ENCODE assay signal across 1 cellular context in the genomic region with DNA sequence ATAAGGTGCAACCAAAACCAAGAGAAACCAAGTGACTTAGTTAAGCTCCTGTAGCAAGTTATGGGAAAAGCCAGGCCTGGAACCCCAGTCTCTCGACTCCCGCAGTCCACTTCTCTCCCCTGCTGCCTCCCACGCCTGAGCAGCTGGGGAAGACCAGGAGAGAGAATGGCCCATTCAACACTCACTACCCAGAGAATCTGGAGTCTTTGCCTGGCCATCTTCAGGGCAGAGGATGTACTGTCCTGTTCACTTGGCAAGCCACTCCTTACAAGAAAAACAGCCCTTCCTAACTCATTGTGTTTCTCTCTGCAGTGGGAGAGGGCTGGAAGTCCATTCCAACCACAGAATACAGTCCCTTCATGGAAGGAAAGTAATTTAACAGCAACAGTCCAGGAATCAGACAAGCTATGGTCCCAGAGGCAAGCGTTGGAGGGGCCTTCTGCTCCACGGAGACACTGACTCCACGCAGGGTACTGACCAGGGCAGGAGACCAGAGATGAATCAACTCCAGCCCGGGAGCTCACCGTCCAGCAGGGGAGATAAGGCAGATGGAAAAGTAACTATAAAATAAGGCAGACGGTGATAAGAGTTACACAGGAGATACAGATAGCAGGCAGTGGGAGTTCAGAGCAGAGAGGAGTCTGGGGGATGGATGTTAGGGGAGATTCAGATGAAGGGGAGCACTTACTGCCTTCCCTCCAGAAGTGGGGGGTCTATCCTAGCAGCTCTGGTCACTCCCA.
TF ChIP-seq lines count a peak whose summit lies in the region.

No MANE protein-coding gene starts in this region.

TF ChIP-seq in K562, 482 proteins besides CTCF, POLR2A, EP300 and RAD21 (continued from another document and continues in another):
- TF ChIP-seq ZNF766 (CRISPR knock-in tag; conservative IDR thresholded peaks at IDR 0.05) (0 out of 2 replicates have a peak, but pooled peaks have one; percentile 30), DPF2 (IDR thresholded peaks at IDR 0.05) (peak; percentile 93), GATAD2A (IDR thresholded peaks at IDR 0.05) (peak; percentile 65; the same call in 1 of the 2 replicates), ZNF263 (CRISPR knock-in tag; IDR thresholded peaks at IDR 0.05; ENCODE audit: borderline replicate concordance) (peak; percentile 56), ZNF436 (CRISPR knock-in tag; IDR thresholded peaks at IDR 0.05) (no peak), ZNF146 (CRISPR knock-in tag; IDR thresholded peaks at IDR 0.05; ENCODE audit: unreplicated experiment) (no peak), HNRNPLL (IDR thresholded peaks at IDR 0.05; ENCODE audit: low read depth, low read length, poor library complexity, severe bottlenecking) (no peak), ZNF699 (CRISPR knock-in tag; IDR thresholded peaks at IDR 0.05; ENCODE audit: insufficient replicate concordance) (no peak), DNMT1 (IDR thresholded peaks at IDR 0.05) (no peak), KHSRP (IDR thresholded peaks at IDR 0.05) (no peak), NFIC (IDR thresholded peaks at IDR 0.05) (peak; percentile 77), STAT5A (IDR thresholded peaks at IDR 0.05; ENCODE audit: borderline replicate concordance, low read length) (peak; percentile 65), SOX6 (IDR thresholded peaks at IDR 0.05) (peak; percentile 58; the same call in 1 of the 2 replicates), TEAD1 (CRISPR knock-in tag; IDR thresholded peaks at IDR 0.05) (peak in 1 of 2 experiments; percentile 15; a peak in 1 of 4 replicates), JUND (IDR thresholded peaks at IDR 0.05; ENCODE audit: borderline replicate concordance, low read depth, low read length) (peak; percentile 57), JUND (tag; IDR thresholded peaks at IDR 0.05; ENCODE audit: borderline replicate concordance, low read depth, low read length) (peak; percentile 58; the same call in 1 of the 3 replicates), NBN (IDR thresholded peaks at IDR 0.05; ENCODE audit: low read depth) (0 out of 2 replicates have a peak, but pooled peaks have one; percentile 62), ZNF12 (CRISPR knock-in tag; IDR thresholded peaks at IDR 0.05) (no peak), MECOM (CRISPR knock-in tag; IDR thresholded peaks at IDR 0.05) (peak; percentile 44; the same call in 1 of the 2 replicates), CBX2 (IDR thresholded peaks at IDR 0.05; ENCODE audit: insufficient read depth, low read length, poor library complexity, severe bottlenecking) (no peak), ATF7 (IDR thresholded peaks at IDR 0.05) (no peak), KLF6 (CRISPR knock-in tag; IDR thresholded peaks at IDR 0.05; ENCODE audit: borderline replicate concordance) (no peak), HDAC2 (IDR thresholded peaks at IDR 0.05) (peak; percentile 77), ERF (CRISPR knock-in tag; IDR thresholded peaks at IDR 0.05) (no peak), MTA2 (IDR thresholded peaks at IDR 0.05; ENCODE audit: low read depth) (peak; percentile 77), FOXA3 (CRISPR knock-in tag; conservative IDR thresholded peaks at IDR 0.05 in 1 of 2, IDR thresholded peaks at IDR 0.05 in 1 of 2) (no peak)
- TF ChIP-seq, protein P1, sequence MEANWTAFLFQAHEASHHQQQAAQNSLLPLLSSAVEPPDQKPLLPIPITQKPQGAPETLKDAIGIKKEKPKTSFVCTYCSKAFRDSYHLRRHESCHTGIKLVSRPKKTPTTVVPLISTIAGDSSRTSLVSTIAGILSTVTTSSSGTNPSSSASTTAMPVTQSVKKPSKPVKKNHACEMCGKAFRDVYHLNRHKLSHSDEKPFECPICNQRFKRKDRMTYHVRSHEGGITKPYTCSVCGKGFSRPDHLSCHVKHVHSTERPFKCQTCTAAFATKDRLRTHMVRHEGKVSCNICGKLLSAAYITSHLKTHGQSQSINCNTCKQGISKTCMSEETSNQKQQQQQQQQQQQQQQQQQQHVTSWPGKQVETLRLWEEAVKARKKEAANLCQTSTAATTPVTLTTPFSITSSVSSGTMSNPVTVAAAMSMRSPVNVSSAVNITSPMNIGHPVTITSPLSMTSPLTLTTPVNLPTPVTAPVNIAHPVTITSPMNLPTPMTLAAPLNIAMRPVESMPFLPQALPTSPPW (CRISPR knock-in tag; IDR thresholded peaks at IDR 0.05), result 0 out of 2 replicates have a peak, but pooled peaks have one; percentile 32
- TF ChIP-seq, protein P2, sequence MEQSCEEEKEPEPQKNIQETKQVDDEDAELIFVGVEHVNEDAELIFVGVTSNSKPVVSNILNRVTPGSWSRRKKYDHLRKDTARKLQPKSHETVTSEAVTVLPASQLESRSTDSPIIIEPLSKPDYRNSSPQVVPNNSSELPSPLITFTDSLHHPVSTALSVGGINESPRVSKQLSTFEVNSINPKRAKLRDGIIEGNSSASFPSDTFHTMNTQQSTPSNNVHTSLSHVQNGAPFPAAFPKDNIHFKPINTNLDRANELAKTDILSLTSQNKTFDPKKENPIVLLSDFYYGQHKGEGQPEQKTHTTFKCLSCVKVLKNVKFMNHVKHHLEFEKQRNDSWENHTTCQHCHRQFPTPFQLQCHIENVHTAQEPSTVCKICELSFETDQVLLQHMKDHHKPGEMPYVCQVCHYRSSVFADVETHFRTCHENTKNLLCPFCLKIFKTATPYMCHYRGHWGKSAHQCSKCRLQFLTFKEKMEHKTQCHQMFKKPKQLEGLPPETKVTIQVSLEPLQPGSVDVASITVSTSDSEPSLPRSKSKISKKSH (CRISPR knock-in tag; IDR thresholded peaks at IDR 0.05), result no peak
- TF ChIP-seq, protein P3, sequence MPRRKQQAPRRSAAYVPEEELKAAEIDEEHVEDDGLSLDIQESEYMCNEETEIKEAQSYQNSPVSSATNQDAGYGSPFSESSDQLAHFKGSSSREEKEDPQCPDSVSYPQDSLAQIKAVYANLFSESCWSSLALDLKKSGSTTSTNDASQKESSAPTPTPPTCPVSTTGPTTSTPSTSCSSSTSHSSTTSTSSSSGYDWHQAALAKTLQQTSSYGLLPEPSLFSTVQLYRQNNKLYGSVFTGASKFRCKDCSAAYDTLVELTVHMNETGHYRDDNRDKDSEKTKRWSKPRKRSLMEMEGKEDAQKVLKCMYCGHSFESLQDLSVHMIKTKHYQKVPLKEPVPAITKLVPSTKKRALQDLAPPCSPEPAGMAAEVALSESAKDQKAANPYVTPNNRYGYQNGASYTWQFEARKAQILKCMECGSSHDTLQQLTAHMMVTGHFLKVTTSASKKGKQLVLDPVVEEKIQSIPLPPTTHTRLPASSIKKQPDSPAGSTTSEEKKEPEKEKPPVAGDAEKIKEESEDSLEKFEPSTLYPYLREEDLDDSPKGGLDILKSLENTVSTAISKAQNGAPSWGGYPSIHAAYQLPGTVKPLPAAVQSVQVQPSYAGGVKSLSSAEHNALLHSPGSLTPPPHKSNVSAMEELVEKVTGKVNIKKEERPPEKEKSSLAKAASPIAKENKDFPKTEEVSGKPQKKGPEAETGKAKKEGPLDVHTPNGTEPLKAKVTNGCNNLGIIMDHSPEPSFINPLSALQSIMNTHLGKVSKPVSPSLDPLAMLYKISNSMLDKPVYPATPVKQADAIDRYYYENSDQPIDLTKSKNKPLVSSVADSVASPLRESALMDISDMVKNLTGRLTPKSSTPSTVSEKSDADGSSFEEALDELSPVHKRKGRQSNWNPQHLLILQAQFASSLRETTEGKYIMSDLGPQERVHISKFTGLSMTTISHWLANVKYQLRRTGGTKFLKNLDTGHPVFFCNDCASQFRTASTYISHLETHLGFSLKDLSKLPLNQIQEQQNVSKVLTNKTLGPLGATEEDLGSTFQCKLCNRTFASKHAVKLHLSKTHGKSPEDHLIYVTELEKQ (CRISPR knock-in tag; IDR thresholded peaks at IDR 0.05), result no peak
- TF ChIP-seq, protein P4, sequence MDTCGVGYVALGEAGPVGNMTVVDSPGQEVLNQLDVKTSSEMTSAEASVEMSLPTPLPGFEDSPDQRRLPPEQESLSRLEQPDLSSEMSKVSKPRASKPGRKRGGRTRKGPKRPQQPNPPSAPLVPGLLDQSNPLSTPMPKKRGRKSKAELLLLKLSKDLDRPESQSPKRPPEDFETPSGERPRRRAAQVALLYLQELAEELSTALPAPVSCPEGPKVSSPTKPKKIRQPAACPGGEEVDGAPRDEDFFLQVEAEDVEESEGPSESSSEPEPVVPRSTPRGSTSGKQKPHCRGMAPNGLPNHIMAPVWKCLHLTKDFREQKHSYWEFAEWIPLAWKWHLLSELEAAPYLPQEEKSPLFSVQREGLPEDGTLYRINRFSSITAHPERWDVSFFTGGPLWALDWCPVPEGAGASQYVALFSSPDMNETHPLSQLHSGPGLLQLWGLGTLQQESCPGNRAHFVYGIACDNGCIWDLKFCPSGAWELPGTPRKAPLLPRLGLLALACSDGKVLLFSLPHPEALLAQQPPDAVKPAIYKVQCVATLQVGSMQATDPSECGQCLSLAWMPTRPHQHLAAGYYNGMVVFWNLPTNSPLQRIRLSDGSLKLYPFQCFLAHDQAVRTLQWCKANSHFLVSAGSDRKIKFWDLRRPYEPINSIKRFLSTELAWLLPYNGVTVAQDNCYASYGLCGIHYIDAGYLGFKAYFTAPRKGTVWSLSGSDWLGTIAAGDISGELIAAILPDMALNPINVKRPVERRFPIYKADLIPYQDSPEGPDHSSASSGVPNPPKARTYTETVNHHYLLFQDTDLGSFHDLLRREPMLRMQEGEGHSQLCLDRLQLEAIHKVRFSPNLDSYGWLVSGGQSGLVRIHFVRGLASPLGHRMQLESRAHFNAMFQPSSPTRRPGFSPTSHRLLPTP (IDR thresholded peaks at IDR 0.05; ENCODE audit: borderline replicate concordance, extremely low read depth, insufficient read length), result no peak
- TF ChIP-seq, protein P5, sequence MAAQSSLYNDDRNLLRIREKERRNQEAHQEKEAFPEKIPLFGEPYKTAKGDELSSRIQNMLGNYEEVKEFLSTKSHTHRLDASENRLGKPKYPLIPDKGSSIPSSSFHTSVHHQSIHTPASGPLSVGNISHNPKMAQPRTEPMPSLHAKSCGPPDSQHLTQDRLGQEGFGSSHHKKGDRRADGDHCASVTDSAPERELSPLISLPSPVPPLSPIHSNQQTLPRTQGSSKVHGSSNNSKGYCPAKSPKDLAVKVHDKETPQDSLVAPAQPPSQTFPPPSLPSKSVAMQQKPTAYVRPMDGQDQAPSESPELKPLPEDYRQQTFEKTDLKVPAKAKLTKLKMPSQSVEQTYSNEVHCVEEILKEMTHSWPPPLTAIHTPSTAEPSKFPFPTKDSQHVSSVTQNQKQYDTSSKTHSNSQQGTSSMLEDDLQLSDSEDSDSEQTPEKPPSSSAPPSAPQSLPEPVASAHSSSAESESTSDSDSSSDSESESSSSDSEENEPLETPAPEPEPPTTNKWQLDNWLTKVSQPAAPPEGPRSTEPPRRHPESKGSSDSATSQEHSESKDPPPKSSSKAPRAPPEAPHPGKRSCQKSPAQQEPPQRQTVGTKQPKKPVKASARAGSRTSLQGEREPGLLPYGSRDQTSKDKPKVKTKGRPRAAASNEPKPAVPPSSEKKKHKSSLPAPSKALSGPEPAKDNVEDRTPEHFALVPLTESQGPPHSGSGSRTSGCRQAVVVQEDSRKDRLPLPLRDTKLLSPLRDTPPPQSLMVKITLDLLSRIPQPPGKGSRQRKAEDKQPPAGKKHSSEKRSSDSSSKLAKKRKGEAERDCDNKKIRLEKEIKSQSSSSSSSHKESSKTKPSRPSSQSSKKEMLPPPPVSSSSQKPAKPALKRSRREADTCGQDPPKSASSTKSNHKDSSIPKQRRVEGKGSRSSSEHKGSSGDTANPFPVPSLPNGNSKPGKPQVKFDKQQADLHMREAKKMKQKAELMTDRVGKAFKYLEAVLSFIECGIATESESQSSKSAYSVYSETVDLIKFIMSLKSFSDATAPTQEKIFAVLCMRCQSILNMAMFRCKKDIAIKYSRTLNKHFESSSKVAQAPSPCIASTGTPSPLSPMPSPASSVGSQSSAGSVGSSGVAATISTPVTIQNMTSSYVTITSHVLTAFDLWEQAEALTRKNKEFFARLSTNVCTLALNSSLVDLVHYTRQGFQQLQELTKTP (IDR thresholded peaks at IDR 0.05; ENCODE audit: low read depth in 1 of 2, partially characterized antibody in 2 of 2), result peak in 1 of 2 experiments; percentile 43
